7 cellular contexts compared by ENCODE assay signal in genomic region chr1:206002833-206003532, GRCh38. TPM values are rescaled to one million over a fixed set of nuclear protein-coding genes. Genes with fewer than 3 reads are reported as not detected.
DNase-seq lines count a peak whose midpoint lies in the region; ATAC-seq and TF ChIP-seq lines count a peak whose summit lies in the region.

A gene with protein sequence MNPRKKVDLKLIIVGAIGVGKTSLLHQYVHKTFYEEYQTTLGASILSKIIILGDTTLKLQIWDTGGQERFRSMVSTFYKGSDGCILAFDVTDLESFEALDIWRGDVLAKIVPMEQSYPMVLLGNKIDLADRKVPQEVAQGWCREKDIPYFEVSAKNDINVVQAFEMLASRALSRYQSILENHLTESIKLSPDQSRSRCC (minus strand): TSS chr1:206003395. CDS start chr1:205994135, 9,260 bp downstream.

- 18 to 45% methylated on average over 6 to 7 of the region's 10 CpGs for WGBS in thyroid gland, 2 donors

- H3F3A ChIP-seq in PC-9 (ENCODE audit: insufficient read depth, low read depth), result peaks cover 21% of the 10 kb centered on the region; the same call in 1 of the 2 replicates

- H3K9me3 ChIP-seq in left lung (no peaks in the 10 kb centered on the region), thyroid gland (no peaks in the 10 kb centered on the region), PC-9 (ENCODE audit: insufficient read depth, low read depth) (no peaks in the 10 kb centered on the region)

- no peak within 1 kb of the TSS for H2AFZ ChIP-seq in PC-9

- H3K9me2 ChIP-seq in PC-9 (ENCODE audit: insufficient read depth), result no peaks in the 10 kb centered on the region

- no peaks in the 10 kb centered on the region for H4K20me1 ChIP-seq in PC-9 (ENCODE audit: insufficient read depth)

- H3K27me3 ChIP-seq in left lung (no peaks in the 10 kb centered on the region), thyroid gland (no peaks in the 10 kb centered on the region), PC-9 (ENCODE audit: insufficient read depth, low read depth) (no peaks in the 10 kb centered on the region)

- ATAC-seq in left lung, result peak; percentile 80

- H3K4me3 ChIP-seq in cardiac fibroblast (replicated peaks in 1 of 2; ENCODE audit: low read depth in 2 of 2, low read length in 2 of 2) (peak within 1 kb of the TSS; percentile 11 to 30), left lung (peak within 1 kb of the TSS; percentile 28 to 35), thyroid gland (replicated peaks in 1 of 3) (peak within 1 kb of the TSS in 1 of 3 donors; percentile 11), PC-9 (no peak within 1 kb of the TSS)

- no peaks in the 10 kb centered on the region for H3K36me3 Mint-ChIP-seq in immature natural killer cell

- H3K4me1 Mint-ChIP-seq in immature natural killer cell, result no peaks in the 10 kb centered on the region

- BruUV-seq in PC-9 (replicated peaks; lab: Mats Ljungman, UMichigan), result no TSS peak

- no peak for TF ChIP-seq CTCF in cardiac fibroblast (IDR thresholded peaks at IDR 0.05; ENCODE audit: low read depth, low read length)
- no peak for TF ChIP-seq CTCF in left lung (IDR thresholded peaks at IDR 0.05)
- no peak for TF ChIP-seq CTCF in thyroid gland (IDR thresholded peaks at IDR 0.05)
- TF ChIP-seq CTCF in PC-9 (conservative IDR thresholded peaks at IDR 0.05), result no peak

- H3K27ac ChIP-seq in left lung (peak within 1 kb of the TSS; percentile 68 to 89), thyroid gland (peak within 1 kb of the TSS; percentile 29 to 81 (median 65)), PC-9 (no peak within 1 kb of the TSS)

- DNase-seq in LHCN-M2 (ENCODE audit: low read depth), result peak; percentile 66
- DNase-seq in cardiac fibroblast (ENCODE audit: low read depth in 2 of 2), result peak; percentile 74 to 76
- DNase-seq in left lung, result peak; percentile 84 to 86
- DNase-seq in thyroid gland, result peak; percentile 76 to 80
- no peak for DNase-seq in stimulated activated naive CD4-positive, alpha-beta T cell (lab: John Stamatoyannopoulos, UW)
- DNase-seq in immature natural killer cell, result no peak
- no peak for DNase-seq in PC-9

- no peaks in the 10 kb centered on the region for H3K36me3 ChIP-seq in left lung
- H3K36me3 ChIP-seq in thyroid gland, result no peaks in the 10 kb centered on the region
- H3K36me3 ChIP-seq in PC-9 (ENCODE audit: low read depth), result no peaks in the 10 kb centered on the region

- H3K27me3 Mint-ChIP-seq in immature natural killer cell (ENCODE audit: low read depth in 3 of 3), result no peaks in the 10 kb centered on the region

- peaks cover 19 to 39% of the 10 kb centered on the region in 2 donors for H3K4me1 ChIP-seq in left lung
- peaks cover 31 to 43% of the 10 kb centered on the region in 2 donors for H3K4me1 ChIP-seq in thyroid gland
- peaks cover 15% of the 10 kb centered on the region for H3K4me1 ChIP-seq in PC-9 (replicated peaks; ENCODE audit: insufficient read depth)

- no peak within 1 kb of the TSS for H3K4me2 ChIP-seq in PC-9

- peak within 1 kb of the TSS in 1 of 6 donors; percentile 37 for H3K27ac Mint-ChIP-seq in immature natural killer cell

- no peaks in the 10 kb centered on the region for H3K9me3 Mint-ChIP-seq in immature natural killer cell

- intact Hi-C loops in left lung (cut with DNase I) (no loop called here), thyroid gland (cut with DNase I) (no loop called here), PC-9 (cut with micrococcal nuclease; ENCODE audit: unreplicated experiment) (no loop called here)

- H3K4me3 Mint-ChIP-seq in immature natural killer cell, result no peak within 1 kb of the TSS

- peak in 1 of 2 donors; percentile 42 for TF ChIP-seq POLR2A in thyroid gland (IDR thresholded peaks at IDR 0.05)

- POLR2A ChIA-PET in PC-9 (lab: Charles Lee; ENCODE audit: unreplicated experiment), result no interaction called here

- CTCF ChIA-PET in PC-9 (lab: Charles Lee), result no interaction called here

- no peaks in the 10 kb centered on the region for H3K79me2 ChIP-seq in PC-9 (ENCODE audit: low read depth)

RNA-seq across cellular contexts. Expression of the gene that starts here (rescaled TPM):
- 3.4 and 3.9 TPM in 2 replicates for total RNA-seq in LHCN-M2 (2014; rRNA removed)
- 5.8 TPM for polyA plus RNA-seq in LHCN-M2 (2012)
- total RNA-seq in left lung, result 10 to 100 TPM; 13.4 to 14.2 TPM
- 10 to 100 TPM in 2 of 4 donors, 1 to 10 TPM in 2; 4.8 to 12.6 (median 8.7) TPM for total RNA-seq in thyroid gland
- polyA plus RNA-seq in immature natural killer cell, result under 1 TPM in 1 of 3 donors, not detected in 2; 0.07 TPM
- not detected in 2 replicates for total RNA-seq in PC-9 (2021)

Comparison
In these comparisons a context has a peak if more than half of its experiments do, and no peak if none do; other contexts are left out.
1. DNase-seq: peak in LHCN-M2 (single experiment), cardiac fibroblast (2 of 2), left lung (2 of 2) and thyroid gland (2 of 2); none in stimulated activated naive CD4-positive, alpha-beta T cell (0 of 6), immature natural killer cell (0 of 3) and PC-9 (0 of 2).